1 cellular context compared by ENCODE assay signal in the genomic region with DNA sequence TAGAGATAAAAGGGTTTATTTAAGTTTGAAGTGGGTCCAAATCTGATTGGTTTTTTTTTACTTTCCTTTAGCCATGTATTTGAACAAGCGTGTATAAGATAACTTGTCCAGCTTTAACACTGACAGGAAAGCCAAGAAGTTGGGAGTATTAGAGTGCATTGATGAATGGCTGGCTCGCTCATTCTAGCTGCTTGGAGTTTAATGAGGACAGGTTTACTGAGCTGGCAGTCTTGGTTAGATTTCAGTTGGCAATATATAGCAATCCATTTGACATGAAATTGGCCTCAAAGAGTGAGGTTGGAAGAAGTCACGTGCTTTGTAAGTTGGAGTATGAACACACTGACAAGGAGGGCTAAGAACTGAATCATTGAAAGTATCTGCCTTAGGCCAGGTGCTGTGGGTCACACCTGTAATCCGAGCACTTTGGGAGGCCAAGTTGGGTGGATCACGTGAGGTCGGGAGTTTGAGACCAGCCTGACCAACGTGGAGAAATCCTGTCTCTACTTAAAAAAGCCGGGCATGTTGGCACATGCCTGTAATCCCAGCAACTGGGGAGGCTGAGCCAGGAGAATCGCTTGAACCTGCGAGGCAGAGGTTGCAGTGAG.
TF ChIP-seq lines count a peak whose summit lies in the region.

No MANE protein-coding gene starts in this region.

TF ChIP-seq in HepG2, 621 proteins besides CTCF, POLR2A, EP300 and RAD21 (continued from another document and continues in another):
- no peak for TF ChIP-seq ZHX1 (CRISPR knock-in tag; IDR thresholded peaks at IDR 0.05; ENCODE audit: low read depth)
- no peak for TF ChIP-seq U2AF2 (IDR thresholded peaks at IDR 0.05; ENCODE audit: low read depth, low read length)
- peak; percentile 67; the same call in 1 of the 2 replicates for TF ChIP-seq ZFP36L1 (CRISPR knock-in tag; IDR thresholded peaks at IDR 0.05)
- TF ChIP-seq E2F1 (CRISPR knock-in tag; IDR thresholded peaks at IDR 0.05) = 0 out of 2 replicates have a peak, but pooled peaks have one; percentile 10
- TF ChIP-seq, protein P1, sequence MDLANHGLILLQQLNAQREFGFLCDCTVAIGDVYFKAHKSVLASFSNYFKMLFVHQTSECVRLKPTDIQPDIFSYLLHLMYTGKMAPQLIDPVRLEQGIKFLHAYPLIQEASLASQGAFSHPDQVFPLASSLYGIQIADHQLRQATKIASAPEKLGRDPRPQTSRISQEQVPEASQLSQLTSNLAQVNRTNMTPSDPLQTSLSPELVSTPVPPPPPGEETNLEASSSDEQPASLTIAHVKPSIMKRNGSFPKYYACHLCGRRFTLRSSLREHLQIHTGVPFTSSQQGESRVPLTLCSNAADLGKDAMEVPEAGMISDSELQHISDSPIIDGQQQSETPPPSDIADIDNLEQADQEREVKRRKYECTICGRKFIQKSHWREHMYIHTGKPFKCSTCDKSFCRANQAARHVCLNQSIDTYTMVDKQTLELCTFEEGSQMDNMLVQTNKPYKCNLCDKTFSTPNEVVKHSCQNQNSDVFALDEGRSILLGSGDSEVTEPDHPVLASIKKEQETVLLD (CRISPR knock-in tag; IDR thresholded peaks at IDR 0.05; ENCODE audit: low read depth) = 0 out of 2 replicates have a peak, but pooled peaks have one; percentile 33
- TF ChIP-seq, protein P2, sequence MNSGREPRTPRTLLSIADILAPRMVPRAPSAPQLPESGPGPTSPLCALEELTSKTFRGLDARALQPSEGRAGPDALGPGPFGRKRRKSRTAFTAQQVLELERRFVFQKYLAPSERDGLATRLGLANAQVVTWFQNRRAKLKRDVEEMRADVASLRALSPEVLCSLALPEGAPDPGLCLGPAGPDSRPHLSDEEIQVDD (CRISPR knock-in tag; IDR thresholded peaks at IDR 0.05; ENCODE audit: borderline replicate concordance) = no peak
- 0 out of 2 replicates have a peak, but pooled peaks have one; percentile 33 for TF ChIP-seq ZSCAN5A (CRISPR knock-in tag; IDR thresholded peaks at IDR 0.05; ENCODE audit: borderline replicate concordance)
- TF ChIP-seq, protein P3, sequence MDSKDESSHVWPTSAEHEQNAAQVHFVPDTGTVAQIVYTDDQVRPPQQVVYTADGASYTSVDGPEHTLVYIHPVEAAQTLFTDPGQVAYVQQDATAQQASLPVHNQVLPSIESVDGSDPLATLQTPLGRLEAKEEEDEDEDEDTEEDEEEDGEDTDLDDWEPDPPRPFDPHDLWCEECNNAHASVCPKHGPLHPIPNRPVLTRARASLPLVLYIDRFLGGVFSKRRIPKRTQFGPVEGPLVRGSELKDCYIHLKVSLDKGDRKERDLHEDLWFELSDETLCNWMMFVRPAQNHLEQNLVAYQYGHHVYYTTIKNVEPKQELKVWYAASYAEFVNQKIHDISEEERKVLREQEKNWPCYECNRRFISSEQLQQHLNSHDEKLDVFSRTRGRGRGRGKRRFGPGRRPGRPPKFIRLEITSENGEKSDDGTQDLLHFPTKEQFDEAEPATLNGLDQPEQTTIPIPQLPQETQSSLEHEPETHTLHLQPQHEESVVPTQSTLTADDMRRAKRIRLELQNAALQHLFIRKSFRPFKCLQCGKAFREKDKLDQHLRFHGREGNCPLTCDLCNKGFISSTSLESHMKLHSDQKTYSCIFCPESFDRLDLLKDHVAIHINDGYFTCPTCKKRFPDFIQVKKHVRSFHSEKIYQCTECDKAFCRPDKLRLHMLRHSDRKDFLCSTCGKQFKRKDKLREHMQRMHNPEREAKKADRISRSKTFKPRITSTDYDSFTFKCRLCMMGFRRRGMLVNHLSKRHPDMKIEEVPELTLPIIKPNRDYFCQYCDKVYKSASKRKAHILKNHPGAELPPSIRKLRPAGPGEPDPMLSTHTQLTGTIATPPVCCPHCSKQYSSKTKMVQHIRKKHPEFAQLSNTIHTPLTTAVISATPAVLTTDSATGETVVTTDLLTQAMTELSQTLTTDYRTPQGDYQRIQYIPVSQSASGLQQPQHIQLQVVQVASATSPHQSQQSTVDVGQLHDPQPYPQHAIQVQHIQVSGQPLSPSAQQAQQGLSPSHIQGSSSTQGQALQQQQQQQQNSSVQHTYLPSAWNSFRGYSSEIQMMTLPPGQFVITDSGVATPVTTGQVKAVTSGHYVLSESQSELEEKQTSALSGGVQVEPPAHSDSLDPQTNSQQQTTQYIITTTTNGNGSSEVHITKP (CRISPR knock-in tag; IDR thresholded peaks at IDR 0.05; ENCODE audit: low read depth) = no peak
- TF ChIP-seq ZSCAN12 (CRISPR knock-in tag; IDR thresholded peaks at IDR 0.05) = no peak
- no peak for TF ChIP-seq MAZ (IDR thresholded peaks at IDR 0.05; ENCODE audit: borderline replicate concordance, low read depth, low read length)
- peak; percentile 47; the same call in 1 of the 2 replicates for TF ChIP-seq MAZ (CRISPR knock-in tag; IDR thresholded peaks at IDR 0.05; ENCODE audit: low read depth)
- TF ChIP-seq PLRG1 (conservative IDR thresholded peaks at IDR 0.05) = no peak
- TF ChIP-seq KMT2A (CRISPR knock-in tag; IDR thresholded peaks at IDR 0.05) = no peak
- TF ChIP-seq XRCC5 (optimal IDR thresholded peaks at IDR 0.05; ENCODE audit: low read length) = no peak
- peak; percentile 36; the same call in 1 of the 2 replicates for TF ChIP-seq KDM2A (CRISPR knock-in tag; IDR thresholded peaks at IDR 0.05; ENCODE audit: borderline replicate concordance, low read depth)
- peak; percentile 37; the same call in 1 of the 2 replicates for TF ChIP-seq TOPORS (CRISPR knock-in tag; IDR thresholded peaks at IDR 0.05)
- no peak for TF ChIP-seq TGIF2 (CRISPR knock-in tag; IDR thresholded peaks at IDR 0.05)
- TF ChIP-seq, protein P4, sequence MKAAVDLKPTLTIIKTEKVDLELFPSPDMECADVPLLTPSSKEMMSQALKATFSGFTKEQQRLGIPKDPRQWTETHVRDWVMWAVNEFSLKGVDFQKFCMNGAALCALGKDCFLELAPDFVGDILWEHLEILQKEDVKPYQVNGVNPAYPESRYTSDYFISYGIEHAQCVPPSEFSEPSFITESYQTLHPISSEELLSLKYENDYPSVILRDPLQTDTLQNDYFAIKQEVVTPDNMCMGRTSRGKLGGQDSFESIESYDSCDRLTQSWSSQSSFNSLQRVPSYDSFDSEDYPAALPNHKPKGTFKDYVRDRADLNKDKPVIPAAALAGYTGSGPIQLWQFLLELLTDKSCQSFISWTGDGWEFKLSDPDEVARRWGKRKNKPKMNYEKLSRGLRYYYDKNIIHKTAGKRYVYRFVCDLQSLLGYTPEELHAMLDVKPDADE (CRISPR knock-in tag; IDR thresholded peaks at IDR 0.05) = no peak
- TF ChIP-seq, protein P5, sequence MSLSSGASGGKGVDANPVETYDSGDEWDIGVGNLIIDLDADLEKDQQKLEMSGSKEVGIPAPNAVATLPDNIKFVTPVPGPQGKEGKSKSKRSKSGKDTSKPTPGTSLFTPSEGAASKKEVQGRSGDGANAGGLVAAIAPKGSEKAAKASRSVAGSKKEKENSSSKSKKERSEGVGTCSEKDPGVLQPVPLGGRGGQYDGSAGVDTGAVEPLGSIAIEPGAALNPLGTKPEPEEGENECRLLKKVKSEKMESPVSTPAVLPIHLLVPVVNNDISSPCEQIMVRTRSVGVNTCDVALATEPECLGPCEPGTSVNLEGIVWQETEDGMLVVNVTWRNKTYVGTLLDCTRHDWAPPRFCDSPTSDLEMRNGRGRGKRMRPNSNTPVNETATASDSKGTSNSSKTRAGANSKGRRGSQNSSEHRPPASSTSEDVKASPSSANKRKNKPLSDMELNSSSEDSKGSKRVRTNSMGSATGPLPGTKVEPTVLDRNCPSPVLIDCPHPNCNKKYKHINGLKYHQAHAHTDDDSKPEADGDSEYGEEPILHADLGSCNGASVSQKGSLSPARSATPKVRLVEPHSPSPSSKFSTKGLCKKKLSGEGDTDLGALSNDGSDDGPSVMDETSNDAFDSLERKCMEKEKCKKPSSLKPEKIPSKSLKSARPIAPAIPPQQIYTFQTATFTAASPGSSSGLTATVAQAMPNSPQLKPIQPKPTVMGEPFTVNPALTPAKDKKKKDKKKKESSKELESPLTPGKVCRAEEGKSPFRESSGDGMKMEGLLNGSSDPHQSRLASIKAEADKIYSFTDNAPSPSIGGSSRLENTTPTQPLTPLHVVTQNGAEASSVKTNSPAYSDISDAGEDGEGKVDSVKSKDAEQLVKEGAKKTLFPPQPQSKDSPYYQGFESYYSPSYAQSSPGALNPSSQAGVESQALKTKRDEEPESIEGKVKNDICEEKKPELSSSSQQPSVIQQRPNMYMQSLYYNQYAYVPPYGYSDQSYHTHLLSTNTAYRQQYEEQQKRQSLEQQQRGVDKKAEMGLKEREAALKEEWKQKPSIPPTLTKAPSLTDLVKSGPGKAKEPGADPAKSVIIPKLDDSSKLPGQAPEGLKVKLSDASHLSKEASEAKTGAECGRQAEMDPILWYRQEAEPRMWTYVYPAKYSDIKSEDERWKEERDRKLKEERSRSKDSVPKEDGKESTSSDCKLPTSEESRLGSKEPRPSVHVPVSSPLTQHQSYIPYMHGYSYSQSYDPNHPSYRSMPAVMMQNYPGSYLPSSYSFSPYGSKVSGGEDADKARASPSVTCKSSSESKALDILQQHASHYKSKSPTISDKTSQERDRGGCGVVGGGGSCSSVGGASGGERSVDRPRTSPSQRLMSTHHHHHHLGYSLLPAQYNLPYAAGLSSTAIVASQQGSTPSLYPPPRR (CRISPR knock-in tag; IDR thresholded peaks at IDR 0.05; ENCODE audit: borderline replicate concordance) = 0 out of 2 replicates have a peak, but pooled peaks have one; percentile 26
- peak; percentile 72 for TF ChIP-seq ZBTB38 (CRISPR knock-in tag; IDR thresholded peaks at IDR 0.05)
- TF ChIP-seq ZNF687 (CRISPR knock-in tag; IDR thresholded peaks at IDR 0.05) = peak; percentile 65
- TF ChIP-seq SAP130 (CRISPR knock-in tag; IDR thresholded peaks at IDR 0.05; ENCODE audit: low read depth) = 0 out of 2 replicates have a peak, but pooled peaks have one; percentile 22
- TF ChIP-seq NONO (IDR thresholded peaks at IDR 0.05) = no peak
- TF ChIP-seq NONO (CRISPR knock-in tag; conservative IDR thresholded peaks at IDR 0.05) = peak; percentile 69
- no peak for TF ChIP-seq ATF1 (CRISPR knock-in tag; IDR thresholded peaks at IDR 0.05)
- TF ChIP-seq ZNF496 (CRISPR knock-in tag; IDR thresholded peaks at IDR 0.05; ENCODE audit: insufficient replicate concordance) = no peak
